20 cellular contexts compared by ENCODE assay signal in the genomic region with DNA sequence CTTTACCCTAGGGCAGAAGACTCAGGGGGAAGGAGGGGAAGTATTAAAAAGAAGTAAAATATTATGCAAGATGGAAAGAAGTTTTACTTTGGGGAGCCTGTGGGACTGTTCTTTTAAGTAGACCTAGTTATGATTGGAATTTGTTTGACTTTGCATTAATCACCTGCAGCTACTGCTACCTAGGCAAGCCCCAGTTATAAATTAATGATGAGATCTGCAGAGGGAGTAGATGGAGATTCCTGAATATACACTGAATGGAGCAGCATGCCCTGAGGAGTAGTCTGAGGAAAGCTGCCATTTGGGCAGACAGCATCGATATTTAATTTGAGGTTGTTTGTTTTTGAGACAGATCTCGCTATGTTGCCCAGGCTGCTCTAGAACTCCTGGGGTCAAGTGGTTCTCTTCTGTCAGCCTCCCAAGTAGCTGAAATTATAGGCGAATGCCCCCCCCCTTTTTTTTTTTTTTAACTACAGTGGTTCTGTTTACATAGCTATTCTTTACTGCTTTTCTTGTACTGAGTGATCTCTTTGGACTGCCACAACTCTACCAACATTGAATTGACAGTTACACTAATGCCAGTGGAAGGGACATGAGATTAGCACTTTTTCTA.
"Had no signal": no experiment of that assay in that cellular context is flagged by ENCODE, and none has a peak within 500 bp of the region (broad histone marks: within the 10 kb centered on the region; RNA-seq: fewer than 3 reads in every experiment).

No MANE protein-coding gene starts in this region.

- H3K36me3 Mint-ChIP-seq: natural killer cell had no signal

- DNase-seq: activated CD4-positive, alpha-beta T cell treated with anti-CD3 and anti-CD28 coated beads, Interleukin-2, amount 10 ng/mL, durations not matched to agents 24 days and 14 days; activated CD4-positive, CD25-positive, alpha-beta regulatory T cell; activated CD8-positive, alpha-beta T cell treated with anti-CD3 and anti-CD28 coated beads for 36 hours; activated naive CD4-positive, alpha-beta T cell treated with Interleukin-2 at 50 U/mL for 16 hours; activated naive CD8-positive, alpha-beta T cell treated with anti-CD3 and anti-CD28 coated beads, Interleukin-2, amount 50 U/mL, for 24 hours; activated T-cell treated with anti-CD3 and anti-CD28 coated beads, Interleukin-2, amount 50 U/mL, for 1 hour; anterior cingulate cortex; brain microvascular endothelial cell; central memory CD4-positive, alpha-beta T cell; endodermal cell; foreskin fibroblast; left cardiac atrium; lower lobe of right lung; natural killer cell; pancreas; stimulated activated CD4-positive, alpha-beta T cell treated with anti-CD3 and anti-CD28 coated beads, Interleukin-4, amount 100 ng/mL, for 1 hour; stimulated activated naive CD8-positive, alpha-beta T cell treated with anti-CD3 and anti-CD28 coated beads, Interleukin-15, amount 100 ng/mL, for 72 hours; transverse colon; uterus had no signal

- H3K4me1 Mint-ChIP-seq: activated CD4-positive, alpha-beta T cell treated with anti-CD3 and anti-CD28 coated beads, Interleukin-2, amount 10 ng/mL, durations not matched to agents 24 days and 14 days; activated naive CD8-positive, alpha-beta T cell treated with anti-CD3 and anti-CD28 coated beads, Interleukin-2, amount 50 U/mL, for 24 hours; activated T-helper 17 cell treated with anti-CD3 and anti-CD28 coated beads, Interleukin-2, amount 50 U/mL, for 72 hours; endodermal cell; natural killer cell; stimulated activated naive CD8-positive, alpha-beta T cell treated with anti-CD3 and anti-CD28 coated beads, Interleukin-15, amount 100 ng/mL, for 72 hours had no signal

- H3K4me3 Mint-ChIP-seq: activated CD4-positive, alpha-beta T cell treated with anti-CD3 and anti-CD28 coated beads, Interleukin-2, amount 10 ng/mL, durations not matched to agents 24 days and 14 days; activated CD8-positive, alpha-beta T cell treated with anti-CD3 and anti-CD28 coated beads for 36 hours; activated naive CD8-positive, alpha-beta T cell treated with anti-CD3 and anti-CD28 coated beads, Interleukin-2, amount 50 U/mL, for 24 hours; activated T-helper 17 cell treated with anti-CD3 and anti-CD28 coated beads, Interleukin-2, amount 50 U/mL, for 72 hours; endodermal cell; natural killer cell; stimulated activated naive CD8-positive, alpha-beta T cell treated with anti-CD3 and anti-CD28 coated beads, Interleukin-15, amount 100 ng/mL, for 72 hours had no signal

- H3K27ac Mint-ChIP-seq: activated CD4-positive, alpha-beta T cell treated with anti-CD3 and anti-CD28 coated beads, Interleukin-2, amount 10 ng/mL, durations not matched to agents 24 days and 14 days; activated CD8-positive, alpha-beta T cell treated with anti-CD3 and anti-CD28 coated beads for 36 hours; activated naive CD8-positive, alpha-beta T cell treated with anti-CD3 and anti-CD28 coated beads, Interleukin-2, amount 50 U/mL, for 24 hours; activated T-helper 17 cell treated with anti-CD3 and anti-CD28 coated beads, Interleukin-2, amount 50 U/mL, for 72 hours; endodermal cell; natural killer cell; stimulated activated naive CD8-positive, alpha-beta T cell treated with anti-CD3 and anti-CD28 coated beads, Interleukin-15, amount 100 ng/mL, for 72 hours had no signal

- H3K27me3 Mint-ChIP-seq: stimulated activated naive CD8-positive, alpha-beta T cell treated with anti-CD3 and anti-CD28 coated beads, Interleukin-15, amount 100 ng/mL, for 72 hours had no signal

- H3K9me3 Mint-ChIP-seq: activated CD4-positive, alpha-beta T cell treated with anti-CD3 and anti-CD28 coated beads, Interleukin-2, amount 10 ng/mL, durations not matched to agents 24 days and 14 days; activated CD8-positive, alpha-beta T cell treated with anti-CD3 and anti-CD28 coated beads for 36 hours; activated naive CD8-positive, alpha-beta T cell treated with anti-CD3 and anti-CD28 coated beads, Interleukin-2, amount 50 U/mL, for 24 hours; activated T-helper 17 cell treated with anti-CD3 and anti-CD28 coated beads, Interleukin-2, amount 50 U/mL, for 72 hours; endodermal cell; stimulated activated naive CD8-positive, alpha-beta T cell treated with anti-CD3 and anti-CD28 coated beads, Interleukin-15, amount 100 ng/mL, for 72 hours had no signal
